Comparison of ENCODE assay signal across 19 cellular contexts in the genomic region with DNA sequence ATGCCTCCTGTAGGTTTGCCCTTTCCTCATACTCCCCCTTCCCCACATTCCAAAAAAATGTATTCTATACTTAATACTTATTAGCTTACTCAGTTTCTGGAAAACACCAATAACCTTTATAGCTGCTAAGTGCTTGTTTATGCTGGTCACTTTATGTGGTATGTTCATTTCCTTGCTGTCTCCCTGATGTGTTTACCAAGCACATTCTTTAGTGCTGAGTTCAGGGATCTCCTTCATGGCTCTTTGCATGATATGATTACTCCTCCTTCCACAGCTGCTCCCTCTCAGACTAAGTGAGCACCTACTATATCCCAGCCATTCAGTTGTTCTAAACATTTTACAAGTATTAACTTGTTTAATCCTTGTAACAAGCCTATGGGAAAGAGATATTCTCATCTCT.
DNase-seq lines count a peak whose midpoint lies in the region; ATAC-seq lines count a peak whose summit lies in the region.
"Had no signal": no experiment of that assay in that cellular context is flagged by ENCODE, and none has a peak within 500 bp of the region (broad histone marks: within the 10 kb centered on the region; RNA-seq: fewer than 3 reads in every experiment).

No MANE protein-coding gene starts in this region.

- no peak overlapping the region for H3K4me3 Mint-ChIP-seq in stimulated activated naive CD8-positive, alpha-beta T cell treated with anti-CD3 and anti-CD28 coated beads, Interleukin-15, amount 100 ng/mL, for 72 hours
- H3K4me3 Mint-ChIP-seq: activated T-helper 17 cell treated with anti-CD3 and anti-CD28 coated beads, Interleukin-2, amount 50 U/mL, for 72 hours; CD8-positive, alpha-beta memory T cell; nephron; stimulated activated effector memory CD8-positive, alpha-beta T cell treated with anti-CD3 and anti-CD28 coated beads, Interleukin-12 subunit alpha, Interleukin-12 subunit beta, amount 100 ng/mL, for 72 hours; type B pancreatic cell had no signal

- H3K4me1 ChIP-seq in SJSA1 (replicated peaks), result peaks cover 18% of the 10 kb centered on the region
- H3K4me1 ChIP-seq in skeletal muscle satellite cell (ENCODE audit: control insufficient read depth, insufficient read depth, low read length), result peaks cover 12% of the 10 kb centered on the region
- H3K4me1 ChIP-seq: SJCRH30 had no signal

- H3K36me3 ChIP-seq in SJSA1, result no peaks in the 10 kb centered on the region
- no peaks in the 10 kb centered on the region for H3K36me3 ChIP-seq in skeletal muscle satellite cell (ENCODE audit: insufficient read depth, low read length)
- H3K36me3 ChIP-seq: SJCRH30 had no signal

- peak overlapping the region; percentile 86 for H3K27ac ChIP-seq in SJSA1
- H3K27ac ChIP-seq: SJCRH30 had no signal

- H3K27ac Mint-ChIP-seq in stimulated activated naive CD8-positive, alpha-beta T cell treated with anti-CD3 and anti-CD28 coated beads, Interleukin-15, amount 100 ng/mL, for 72 hours, result no peak overlapping the region
- H3K27ac Mint-ChIP-seq: activated T-helper 17 cell treated with anti-CD3 and anti-CD28 coated beads, Interleukin-2, amount 50 U/mL, for 72 hours; CD8-positive, alpha-beta memory T cell; nephron; progenitor cell of endocrine pancreas; stimulated activated effector memory CD8-positive, alpha-beta T cell treated with anti-CD3 and anti-CD28 coated beads, Interleukin-12 subunit alpha, Interleukin-12 subunit beta, amount 100 ng/mL, for 72 hours; type B pancreatic cell had no signal

- peak overlapping the region; percentile 0 for H3K9ac ChIP-seq in skeletal muscle satellite cell (ENCODE audit: low read depth, low read length)

- no peaks in the 10 kb centered on the region for H3K27me3 ChIP-seq in SJSA1 (replicated peaks)
- no peaks in the 10 kb centered on the region for H3K27me3 ChIP-seq in skeletal muscle satellite cell (ENCODE audit: control insufficient read depth, insufficient read depth, low read length)

- DNase-seq in GM03348 (ENCODE audit: low spot score) (peak; percentile 7), SJSA1 (ENCODE audit: low read depth in 1 of 2, low spot score in 2 of 2) (peak; percentile 65 to 88), fibroblast of gingiva (ENCODE audit: low read depth) (peak; percentile 51), NCI-H146 treated with DMSO at 0.1 percent for 48 hours (lab: John Stamatoyannopoulos, UW; ENCODE audit: unreplicated experiment) (no peak)
- DNase-seq in stimulated activated naive CD8-positive, alpha-beta T cell treated with anti-CD3 and anti-CD28 coated beads, Interleukin-15, amount 100 ng/mL, for 72 hours, result no peak
- no peak for DNase-seq in effector CD4-positive, alpha-beta T cell
- DNase-seq: CD8-positive, alpha-beta memory T cell; glutamatergic neuron; SJCRH30; stimulated activated CD4-positive, alpha-beta T cell treated with anti-CD3 and anti-CD28 coated beads, Interleukin-12 subunit alpha, Interleukin-12 subunit beta, amount 100 ng/mL, for 4 hours had no signal

- no peaks in the 10 kb centered on the region for H3K27me3 Mint-ChIP-seq in stimulated activated naive CD8-positive, alpha-beta T cell treated with anti-CD3 and anti-CD28 coated beads, Interleukin-15, amount 100 ng/mL, for 72 hours
- H3K27me3 Mint-ChIP-seq: activated T-helper 17 cell treated with anti-CD3 and anti-CD28 coated beads, Interleukin-2, amount 50 U/mL, for 72 hours; CD8-positive, alpha-beta memory T cell; progenitor cell of endocrine pancreas; type B pancreatic cell had no signal

- peak overlapping the region; percentile 27 for H3K4me2 ChIP-seq in skeletal muscle satellite cell (ENCODE audit: low read length)

- ATAC-seq in GM19467 (IDR thresholded peaks at IDR 0.05; ENCODE audit: unreplicated experiment), result no peak
- no peak for ATAC-seq in stimulated activated naive CD8-positive, alpha-beta T cell treated with anti-CD3 and anti-CD28 coated beads, Interleukin-15, amount 100 ng/mL, for 72 hours
- ATAC-seq: activated CD4-positive, CD25-positive, alpha-beta regulatory T cell treated with anti-CD3 and anti-CD28 coated beads, Interleukin-2, amount 50 U/mL, for 24 hours; activated T-helper 17 cell treated with anti-CD3 and anti-CD28 coated beads, Interleukin-2, amount 50 U/mL, for 72 hours; GM12878; stimulated activated effector memory CD8-positive, alpha-beta T cell treated with anti-CD3 and anti-CD28 coated beads, Interleukin-12 subunit alpha, Interleukin-12 subunit beta, amount 100 ng/mL, for 72 hours had no signal

- H3K9me3 ChIP-seq in SJSA1 (replicated peaks) (peaks cover 7% of the 10 kb centered on the region; the same call in 1 of the 2 replicates), skeletal muscle satellite cell (replicated peaks; ENCODE audit: low read length) (no peaks in the 10 kb centered on the region)
- H3K9me3 ChIP-seq: SJCRH30 had no signal

- no peaks in the 10 kb centered on the region for H3K4me1 Mint-ChIP-seq in stimulated activated naive CD8-positive, alpha-beta T cell treated with anti-CD3 and anti-CD28 coated beads, Interleukin-15, amount 100 ng/mL, for 72 hours
- H3K4me1 Mint-ChIP-seq: activated T-helper 17 cell treated with anti-CD3 and anti-CD28 coated beads, Interleukin-2, amount 50 U/mL, for 72 hours; CD8-positive, alpha-beta memory T cell; nephron; stimulated activated effector memory CD8-positive, alpha-beta T cell treated with anti-CD3 and anti-CD28 coated beads, Interleukin-12 subunit alpha, Interleukin-12 subunit beta, amount 100 ng/mL, for 72 hours had no signal

- H3K9me3 Mint-ChIP-seq in stimulated activated naive CD8-positive, alpha-beta T cell treated with anti-CD3 and anti-CD28 coated beads, Interleukin-15, amount 100 ng/mL, for 72 hours, result peaks cover 11 to 16% of the 10 kb centered on the region in 2 donors
- H3K9me3 Mint-ChIP-seq: activated T-helper 17 cell treated with anti-CD3 and anti-CD28 coated beads, Interleukin-2, amount 50 U/mL, for 72 hours; type B pancreatic cell had no signal

- H3K4me3 ChIP-seq in SJSA1, result no peak overlapping the region
- no peak overlapping the region for H3K4me3 ChIP-seq in skeletal muscle satellite cell (ENCODE audit: low read length)
- H3K4me3 ChIP-seq: GM12878, SJCRH30 had no signal

Comparison
In these comparisons a context has a peak if more than half of its experiments do, and no peak if none do; other contexts are left out.
1. DNase-seq: peak in GM03348 (single experiment), SJSA1 (2 of 2) and fibroblast of gingiva (single experiment); none in stimulated activated naive CD8-positive, alpha-beta T cell treated with anti-CD3 and anti-CD28 coated beads, Interleukin-15, amount 100 ng/mL, for 72 hours (0 of 2), NCI-H146 treated with DMSO at 0.1 percent for 48 hours (single experiment) and effector CD4-positive, alpha-beta T cell (single experiment).